Comparison of ENCODE assay signal across 10 cellular contexts in the genomic region with DNA sequence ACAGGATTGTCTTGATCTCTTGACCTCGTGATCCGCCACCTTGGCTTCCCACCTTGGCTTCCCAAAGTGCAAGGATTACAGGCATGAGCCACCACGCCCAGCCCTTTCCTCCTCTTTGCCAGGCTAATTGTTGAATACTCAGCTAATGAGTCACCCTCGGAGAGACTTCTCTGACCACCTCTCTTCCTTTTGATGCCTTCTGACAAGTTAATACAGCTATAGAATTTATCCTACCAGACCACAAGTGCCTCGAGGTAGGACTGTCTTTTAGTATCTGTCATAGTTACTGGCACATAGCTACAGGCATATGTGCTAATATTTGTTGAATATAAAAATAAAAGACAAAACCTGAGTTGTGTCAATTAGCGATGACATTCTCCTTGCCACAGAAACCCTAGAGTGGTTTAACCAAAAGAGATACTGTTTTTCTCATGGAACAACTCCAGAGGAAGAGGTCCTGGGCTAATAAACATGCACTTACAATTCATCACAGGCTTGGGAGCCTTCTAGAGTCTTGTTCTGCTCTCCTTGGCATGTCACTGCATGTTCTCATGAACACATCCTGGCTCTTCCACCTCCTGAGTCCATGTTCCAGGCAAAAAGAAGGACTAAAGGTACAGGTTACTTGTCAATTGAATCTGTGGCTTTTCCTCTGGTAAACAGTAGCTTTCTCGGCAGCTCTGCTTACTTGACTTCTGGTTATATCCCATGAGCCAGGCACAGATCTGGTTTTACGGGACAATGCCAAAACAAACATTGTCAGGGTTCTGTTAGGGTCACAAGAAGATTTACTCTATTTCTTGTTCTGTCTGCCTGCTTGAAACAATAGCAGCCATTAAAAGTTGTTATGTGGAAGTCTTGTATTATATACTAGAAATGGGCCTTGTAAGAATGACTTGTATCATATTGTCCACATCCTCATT.
DNase-seq lines count a peak whose midpoint lies in the region; ATAC-seq and TF ChIP-seq lines count a peak whose summit lies in the region.
"Had no signal": no experiment of that assay in that cellular context is flagged by ENCODE, and none has a peak within 500 bp of the region (broad histone marks: within the 10 kb centered on the region; RNA-seq: fewer than 3 reads in every experiment).

No MANE protein-coding gene starts in this region.

- no peak for ATAC-seq in HG03135 (IDR thresholded peaks at IDR 0.05; ENCODE audit: unreplicated experiment)

- H3K27me3 ChIP-seq in kidney epithelial cell (ENCODE audit: control insufficient read depth, insufficient read depth, low read length) (no peaks in the 10 kb centered on the region), suprapubic skin (no peaks in the 10 kb centered on the region)

- DNase-seq in HT-29 (ENCODE audit: low spot score): peak; percentile 68
- DNase-seq in astrocyte of the spinal cord (ENCODE audit: low read depth, low spot score): peak; percentile 42
- peak; percentile 64 for DNase-seq in kidney epithelial cell (ENCODE audit: low read depth)
- no peak for DNase-seq in suprapubic skin (ENCODE audit: low spot score in 2 of 2)
- no peak for DNase-seq in T-helper 2 cell
- no peak for DNase-seq in NCI-H1105 treated with DMSO at 0.1 percent for 48 hours (lab: John Stamatoyannopoulos, UW)
- DNase-seq in HUDEP-2 (lab: John Stamatoyannopoulos, UW; ENCODE audit: unreplicated experiment in 76 of 76): no peak
- DNase-seq: immature natural killer cell had no signal

- no peak for TF ChIP-seq POLR2A in suprapubic skin (IDR thresholded peaks at IDR 0.05)

- TF ChIP-seq CTCF in astrocyte of the spinal cord (IDR thresholded peaks at IDR 0.05; ENCODE audit: low read depth, low read length) (no peak), kidney epithelial cell (IDR thresholded peaks at IDR 0.05; ENCODE audit: insufficient read depth, low read length, poor library complexity, severe bottlenecking) (no peak), suprapubic skin (IDR thresholded peaks at IDR 0.05) (no peak)

- peak overlapping the region; percentile 64 for H3K27ac ChIP-seq in suprapubic skin
- H3K27ac ChIP-seq: KMS-11 had no signal

- no peaks in the 10 kb centered on the region for H3K36me3 ChIP-seq in kidney epithelial cell (ENCODE audit: control insufficient read depth, insufficient read depth, low read length)
- no peaks in the 10 kb centered on the region for H3K36me3 ChIP-seq in suprapubic skin

- peaks cover 34% of the 10 kb centered on the region for H3K4me1 ChIP-seq in suprapubic skin

- no peaks in the 10 kb centered on the region for H3K9me3 ChIP-seq in suprapubic skin

- WGBS in suprapubic skin: 59% methylated on average over 8 of the region's 8 CpGs

- H3K4me3 ChIP-seq in astrocyte of the spinal cord (ENCODE audit: low read depth, low read length) (no peak overlapping the region), kidney epithelial cell (ENCODE audit: low read depth, low read length) (no peak overlapping the region), suprapubic skin (no peak overlapping the region)

- in situ Hi-C loops in astrocyte of the spinal cord (cut with HindIII; ENCODE audit: low sequenced_read_pairs): no loop called here

- no peak for TF ChIP-seq EP300 in suprapubic skin (IDR thresholded peaks at IDR 0.05)

Comparison
In these comparisons a context has a peak if more than half of its experiments do, and no peak if none do; other contexts are left out.
1. DNase-seq: peak in HT-29 (single experiment), astrocyte of the spinal cord (single experiment) and kidney epithelial cell (single experiment); none in suprapubic skin (0 of 2), T-helper 2 cell (0 of 5), NCI-H1105 treated with DMSO at 0.1 percent for 48 hours (single experiment) and HUDEP-2 (0 of 76).